Comparison of ENCODE assay signal across 8 cellular contexts in the genomic region with DNA sequence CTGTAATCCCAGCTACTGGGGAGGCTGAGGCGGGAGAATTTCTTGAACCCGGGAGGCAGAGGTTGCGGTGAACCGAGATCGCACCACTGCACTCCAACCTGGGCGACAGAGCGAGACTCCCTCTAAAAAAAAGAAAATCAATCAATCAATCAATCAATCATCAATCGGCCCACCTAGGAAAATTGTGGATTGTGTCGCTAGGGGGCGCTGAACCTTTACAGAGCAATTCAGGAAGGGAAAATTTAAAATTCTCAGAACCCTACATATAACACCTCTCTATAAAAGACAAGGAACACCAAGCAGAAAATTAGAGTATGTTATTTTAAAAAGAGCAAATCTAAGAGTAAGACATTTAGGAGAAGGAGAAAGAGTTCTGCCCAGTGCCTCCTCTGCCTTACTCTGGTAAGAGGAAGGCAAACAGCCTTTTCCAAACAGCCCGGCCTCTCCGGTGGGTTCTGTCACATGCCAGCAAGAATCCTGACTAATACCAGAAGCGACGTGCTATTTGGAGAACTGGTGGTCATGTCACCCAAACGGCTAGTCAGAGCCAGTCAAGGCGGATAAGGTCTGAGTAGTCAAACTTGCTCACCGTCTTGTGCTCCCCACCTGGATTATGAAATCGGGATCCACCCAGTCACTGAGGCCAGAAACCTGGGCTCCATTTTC. TPM values are rescaled to one million over a fixed set of nuclear protein-coding genes. Genes with fewer than 3 reads are reported as not detected.
A peak's percentile ranks its signal among the peaks of the same experiment; 100 is the strongest.
DNase-seq lines count a peak whose midpoint lies in the region; ATAC-seq and TF ChIP-seq lines count a peak whose summit lies in the region.
"Had no signal": no experiment of that assay in that cellular context is flagged by ENCODE, and none has a peak within 500 bp of the region (broad histone marks: within the 10 kb centered on the region; RNA-seq: fewer than 3 reads in every experiment).

No MANE protein-coding gene starts in this region.

- no peaks in the 10 kb centered on the region for H3F3A ChIP-seq in OCI-LY1 (ENCODE audit: insufficient read depth, low read length)

- in situ Hi-C loops in GM13977 (cut with MboI; ENCODE audit: low pct_unique_long_range_greater_than_20kb, low sequenced_read_pairs, unreplicated experiment) = no loop called here

- H3K4me3 Mint-ChIP-seq in activated T-helper 17 cell treated with anti-CD3 and anti-CD28 coated beads, Interleukin-2, amount 50 U/mL, for 72 hours = no peak overlapping the region
- H3K4me3 Mint-ChIP-seq: activated naive CD8-positive, alpha-beta T cell had no signal

- DNase-seq in GM13977 (ENCODE audit: low spot score) (peak; percentile 67), germinal center (ENCODE audit: low spot score) (peak; percentile 21), NCI-H2081 (lab: John Stamatoyannopoulos, UW) (no peak), midbrain (lab: John Stamatoyannopoulos, UW) (no peak)
- DNase-seq in stimulated activated CD4-positive, alpha-beta T cell treated with anti-CD3 and anti-CD28 coated beads, Interleukin-1b, Interleukin-23, amount 100 ng/mL, for 1 hour (ENCODE audit: low read depth in 2 of 2) = peak; percentile 42 to 52

- peaks cover 5% of the 10 kb centered on the region for H3K4me1 Mint-ChIP-seq in activated T-helper 17 cell treated with anti-CD3 and anti-CD28 coated beads, Interleukin-2, amount 50 U/mL, for 72 hours

- no peaks in the 10 kb centered on the region for H3K9me3 ChIP-seq in OCI-LY1 (ENCODE audit: low read length)

- no peaks in the 10 kb centered on the region for H3K36me3 Mint-ChIP-seq in activated T-helper 17 cell treated with anti-CD3 and anti-CD28 coated beads, Interleukin-2, amount 50 U/mL, for 72 hours (ENCODE audit: low read depth)
- H3K36me3 Mint-ChIP-seq: activated naive CD8-positive, alpha-beta T cell had no signal

- H3K4me3 ChIP-seq in OCI-LY1 (ENCODE audit: low read depth, low read length, poor library complexity, severe bottlenecking) = no peak overlapping the region

- no peak overlapping the region for H2AFZ ChIP-seq in OCI-LY1 (ENCODE audit: low read length)

- peak; percentile 68 for TF ChIP-seq CTCF in GM13977 (IDR thresholded peaks at IDR 0.05; ENCODE audit: extremely low read depth, insufficient read depth, missing control alignments)
- TF ChIP-seq CTCF in OCI-LY1 (IDR thresholded peaks at IDR 0.05; ENCODE audit: low read length) = peak; percentile 86

- H3K79me2 ChIP-seq in OCI-LY1 (ENCODE audit: insufficient read depth, low read length) = no peaks in the 10 kb centered on the region

- H3K4me2 ChIP-seq in OCI-LY1 (ENCODE audit: low read length) = no peak overlapping the region

- no peaks in the 10 kb centered on the region; the same call in 1 of the 2 replicates for H3K27me3 ChIP-seq in OCI-LY1 (ENCODE audit: insufficient read depth, low read length)

- peak; percentile 39 for ATAC-seq in activated T-helper 17 cell treated with anti-CD3 and anti-CD28 coated beads, Interleukin-2, amount 50 U/mL, for 72 hours (replicated peaks)

- H3K36me3 ChIP-seq in OCI-LY1 (ENCODE audit: insufficient read depth, low read length) = no peaks in the 10 kb centered on the region

- H3K27me3 Mint-ChIP-seq in activated T-helper 17 cell treated with anti-CD3 and anti-CD28 coated beads, Interleukin-2, amount 50 U/mL, for 72 hours = peaks cover 6% of the 10 kb centered on the region

- H3K27ac Mint-ChIP-seq in activated T-helper 17 cell treated with anti-CD3 and anti-CD28 coated beads, Interleukin-2, amount 50 U/mL, for 72 hours = no peak overlapping the region
- H3K27ac Mint-ChIP-seq: activated naive CD8-positive, alpha-beta T cell had no signal

- H3K9ac ChIP-seq in OCI-LY1 (ENCODE audit: low read length) = no peak overlapping the region

- no peaks in the 10 kb centered on the region for H4K20me1 ChIP-seq in OCI-LY1 (ENCODE audit: insufficient read depth, low read length)

- H3K4me1 ChIP-seq in OCI-LY1 (ENCODE audit: insufficient read depth, low read length, severe bottlenecking) = no peaks in the 10 kb centered on the region

- H3K27ac ChIP-seq in OCI-LY1 (ENCODE audit: low read depth, low read length, poor library complexity, severe bottlenecking) = no peak overlapping the region

- no peaks in the 10 kb centered on the region for H3K9me3 Mint-ChIP-seq in activated T-helper 17 cell treated with anti-CD3 and anti-CD28 coated beads, Interleukin-2, amount 50 U/mL, for 72 hours

- no peaks in the 10 kb centered on the region for H3K9me2 ChIP-seq in OCI-LY1 (ENCODE audit: low read depth, low read length)

RNA-seq across cellular contexts. Expression of gene SMCO1, which starts 22.3 kb away (rescaled TPM):
- total RNA-seq in activated T-helper 17 cell treated with anti-CD3 and anti-CD28 coated beads, Interleukin-2, amount 50 U/mL, for 72 hours = not detected

RNA-seq across cellular contexts. Expression of gene WDR53, which starts 30.9 kb away (rescaled TPM):
- 10 to 100 TPM; 11.3 to 18.5 TPM for total RNA-seq in activated T-helper 17 cell treated with anti-CD3 and anti-CD28 coated beads, Interleukin-2, amount 50 U/mL, for 72 hours

RNA-seq across cellular contexts. Expression of gene FBXO45, which starts 31.0 kb away (rescaled TPM):
- 10 to 100 TPM; 13.0 to 22.0 TPM for total RNA-seq in activated T-helper 17 cell treated with anti-CD3 and anti-CD28 coated beads, Interleukin-2, amount 50 U/mL, for 72 hours

RNA-seq across cellular contexts. Expression of gene RNF168, which starts 33.9 kb away (rescaled TPM):
- 10 to 100 TPM; 16.6 to 24.7 TPM for total RNA-seq in activated T-helper 17 cell treated with anti-CD3 and anti-CD28 coated beads, Interleukin-2, amount 50 U/mL, for 72 hours

Comparison
In these comparisons a context has a peak if more than half of its experiments do, and no peak if none do; other contexts are left out.
1. DNase-seq: peak in GM13977 (single experiment), germinal center (single experiment) and stimulated activated CD4-positive, alpha-beta T cell treated with anti-CD3 and anti-CD28 coated beads, Interleukin-1b, Interleukin-23, amount 100 ng/mL, for 1 hour (2 of 2); none in NCI-H2081 (0 of 2) and midbrain (single experiment).